In the genomic region with DNA sequence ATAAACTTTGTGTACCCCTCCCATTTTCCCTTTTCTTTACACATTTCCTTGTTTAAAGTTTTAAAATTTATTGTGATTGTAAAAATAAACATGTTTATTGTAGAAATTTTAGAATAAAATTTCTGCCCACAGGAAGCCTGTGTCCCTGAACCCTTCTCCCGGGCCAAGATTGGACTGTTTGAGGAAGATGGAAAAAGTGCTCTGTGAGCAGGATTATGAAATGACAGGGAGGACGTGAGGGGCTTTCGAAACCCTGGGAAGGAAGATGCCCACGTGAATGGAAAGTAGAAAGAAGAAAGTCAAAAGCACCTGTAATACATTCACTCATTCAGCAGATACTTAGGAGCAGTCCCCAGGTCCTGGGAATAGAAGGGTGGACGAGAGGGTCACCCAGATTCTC, we compare ENCODE assay signal across 8 cellular contexts. TPM values are rescaled to one million over a fixed set of nuclear protein-coding genes. Genes with fewer than 3 reads are reported as not detected.
"Had no signal": no experiment of that assay in that cellular context is flagged by ENCODE, and none has a peak within 500 bp of the region (broad histone marks: within the 10 kb centered on the region; RNA-seq: fewer than 3 reads in every experiment).

No MANE protein-coding gene starts in this region.

- H3K9me3 ChIP-seq: pancreas had no signal

- H3K36me3 ChIP-seq: pancreas had no signal

- H3K27ac ChIP-seq: pancreas had no signal

- H3K4me1 ChIP-seq: pancreas had no signal

- FAIRE-seq: pancreas had no signal

- H3K4me3 ChIP-seq: pancreas, smooth muscle cell had no signal

- H3K27me3 ChIP-seq: pancreas had no signal

RNA-seq across cellular contexts. Expression of a gene that starts 25.4 kb away (rescaled TPM):
- total RNA-seq: activated T-helper 17 cell treated with anti-CD3 and anti-CD28 coated beads, Interleukin-2, amount 50 U/mL, for 72 hours had no signal

RNA-seq across cellular contexts. Expression of a gene that starts 34.2 kb away (rescaled TPM):
- total RNA-seq: cerebellum, dermis blood vessel endothelial cell, endodermal cell, mesothelial cell of epicardium, SK-MEL-5, smooth muscle cell had no signal
- polyA plus RNA-seq: smooth muscle cell had no signal
